ENCODE assay signal across 13 cellular contexts in the genomic region with DNA sequence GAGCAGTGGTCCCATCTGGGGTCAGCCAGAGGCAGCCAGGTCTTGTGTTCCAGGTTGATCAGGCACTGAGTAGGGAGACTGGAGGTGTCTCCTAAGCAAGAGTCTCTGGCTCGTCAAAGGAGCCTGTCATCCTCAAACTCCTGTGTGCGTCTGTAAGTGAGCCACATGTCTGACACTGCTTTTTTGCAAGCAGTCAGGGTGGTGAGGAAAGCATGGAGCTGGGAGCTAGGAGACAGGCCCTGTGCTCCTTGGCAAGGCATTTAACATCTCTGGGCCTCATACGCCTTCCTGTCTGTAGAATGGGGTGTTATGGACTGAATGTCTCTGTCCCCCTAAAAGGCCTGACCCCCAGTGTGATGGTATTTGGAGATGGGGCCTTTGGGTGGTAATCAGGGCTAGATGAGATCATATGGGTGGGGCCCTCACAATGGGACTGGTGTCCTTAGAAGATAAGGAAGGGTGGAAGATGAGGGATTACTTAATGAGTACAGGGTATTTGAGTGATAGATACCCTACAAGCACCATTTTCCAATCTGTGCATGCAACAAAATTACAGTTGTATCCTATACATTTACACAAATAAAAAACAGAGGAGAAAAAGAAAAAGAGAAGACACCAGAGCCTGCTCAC. TPM values are rescaled to one million over a fixed set of nuclear protein-coding genes. Genes with fewer than 3 reads are reported as not detected.
A peak's percentile ranks its signal among the peaks of the same experiment; 100 is the strongest.
DNase-seq lines count a peak whose midpoint lies in the region; ATAC-seq and TF ChIP-seq lines count a peak whose summit lies in the region.
"Had no signal": no experiment of that assay in that cellular context is flagged by ENCODE, and none has a peak within 500 bp of the region (broad histone marks: within the 10 kb centered on the region; RNA-seq: fewer than 3 reads in every experiment).

No MANE protein-coding gene starts in this region.

- H3K36me3 Mint-ChIP-seq in activated T-helper 1 cell treated with anti-CD3 and anti-CD28 coated beads, Interleukin-12 subunit alpha, Interleukin-12 subunit beta, Interleukin-2, Interleukin-4 antibody, amounts not matched to agents 30 ng/mL and 10 ng/mL and 1 ng/mL, durations not matched to agents 14 hours and 24 hours and 36 hours (ENCODE audit: low read depth), result peaks cover 14% of the 10 kb centered on the region
- H3K36me3 Mint-ChIP-seq in memory B cell, result peaks cover 18% of the 10 kb centered on the region

- H3K4me3 Mint-ChIP-seq in activated T-helper 1 cell treated with anti-CD3 and anti-CD28 coated beads, Interleukin-12 subunit alpha, Interleukin-12 subunit beta, Interleukin-2, Interleukin-4 antibody, amounts not matched to agents 30 ng/mL and 10 ng/mL and 1 ng/mL, durations not matched to agents 14 hours and 24 hours and 36 hours, result no peak overlapping the region
- no peak overlapping the region for H3K4me3 Mint-ChIP-seq in memory B cell
- H3K4me3 Mint-ChIP-seq: H9 had no signal

- H3K4me2 ChIP-seq in BLaER1 treated with 17β-estradiol and CSF1 and Interleukin-3, amounts not matched to agents 10 nM and 100 nM, result peak overlapping the region; percentile 65 to 95 (median 85)

- H3K9me3 Mint-ChIP-seq in activated T-helper 1 cell treated with anti-CD3 and anti-CD28 coated beads, Interleukin-12 subunit alpha, Interleukin-12 subunit beta, Interleukin-2, Interleukin-4 antibody, amounts not matched to agents 30 ng/mL and 10 ng/mL and 1 ng/mL, durations not matched to agents 14 hours and 24 hours and 36 hours, result no peaks in the 10 kb centered on the region
- no peaks in the 10 kb centered on the region for H3K9me3 Mint-ChIP-seq in memory B cell
- H3K9me3 Mint-ChIP-seq: H9 had no signal

- peaks cover 28 to 73% (median 59%) of the 10 kb centered on the region in 10 experiments for H3K4me1 ChIP-seq in BLaER1 treated with 17β-estradiol and CSF1 and Interleukin-3, amounts not matched to agents 10 nM and 100 nM
- 0 out of 2 replicates have a peak, but pooled peaks cover 3% of the 10 kb centered on the region for H3K4me1 ChIP-seq in BE2C

- H3K9me3 ChIP-seq in BLaER1 treated with 17β-estradiol and CSF1 and Interleukin-3, amounts not matched to agents 10 nM and 100 nM (replicated peaks in 1 of 11), result no peaks in the 10 kb centered on the region
- no peaks in the 10 kb centered on the region for H3K9me3 ChIP-seq in BE2C
- H3K9me3 ChIP-seq: upper lobe of left lung had no signal

- DNase-seq in CMK (ENCODE audit: low read depth) (peak; percentile 74), memory B cell (ENCODE audit: low spot score in 2 of 2) (no peak), BE2C (no peak)
- DNase-seq in activated T-helper 1 cell treated with anti-CD3 and anti-CD28 coated beads, Interleukin-12 subunit alpha, Interleukin-12 subunit beta, Interleukin-2, Interleukin-4 antibody, amounts not matched to agents 30 ng/mL and 10 ng/mL and 1 ng/mL, durations not matched to agents 14 hours and 24 hours and 36 hours (ENCODE audit: low spot score), result no peak
- DNase-seq: H9; NK-92 treated with Interleukin-12 subunit alpha and Interleukin-12 subunit beta, amount 100 ng/mL, for 24 hours; occipital lobe; SIG-M5; stimulated activated CD4-positive, alpha-beta T cell treated with anti-CD3 and anti-CD28 coated beads, Interleukin-4, amount 100 ng/mL, for 24 hours; upper lobe of left lung had no signal

- H3K36me3 ChIP-seq in BLaER1 treated with 17β-estradiol and CSF1 and Interleukin-3, amounts not matched to agents 10 nM and 100 nM, result peaks cover 0 to 25% (median 0%) of the 10 kb centered on the region in 11 experiments; a peak in 4 of 22 replicates
- H3K36me3 ChIP-seq in BE2C, result no peaks in the 10 kb centered on the region

- H3K27me3 ChIP-seq in BLaER1 treated with 17β-estradiol and CSF1 and Interleukin-3, amounts not matched to agents 10 nM and 100 nM, result no peaks in the 10 kb centered on the region
- H3K27me3 ChIP-seq in BE2C, result no peaks in the 10 kb centered on the region
- H3K27me3 ChIP-seq: upper lobe of left lung had no signal

- no peak for TF ChIP-seq CTCF in BE2C (IDR thresholded peaks at IDR 0.05; ENCODE audit: low read depth, low read length)

- peak overlapping the region; percentile 66 for H3K27ac Mint-ChIP-seq in activated T-helper 1 cell treated with anti-CD3 and anti-CD28 coated beads, Interleukin-12 subunit alpha, Interleukin-12 subunit beta, Interleukin-2, Interleukin-4 antibody, amounts not matched to agents 30 ng/mL and 10 ng/mL and 1 ng/mL, durations not matched to agents 14 hours and 24 hours and 36 hours
- peak overlapping the region; percentile 49 for H3K27ac Mint-ChIP-seq in memory B cell

- ATAC-seq in memory B cell (ENCODE audit: low read depth), result no peak
- ATAC-seq in HG02763 (IDR thresholded peaks at IDR 0.05; ENCODE audit: unreplicated experiment), result no peak
- ATAC-seq in HG03460 (IDR thresholded peaks at IDR 0.05; ENCODE audit: unreplicated experiment), result no peak

- H3K27ac ChIP-seq in BLaER1 treated with 17β-estradiol and CSF1 and Interleukin-3, amounts not matched to agents 10 nM and 100 nM, result peak overlapping the region in 10 of 11 experiments; percentile 46 to 84 (median 76); a peak in 19 of 22 replicates

- peaks cover 0 to 14% (median 0%) of the 10 kb centered on the region in 11 experiments; a peak in 3 of 22 replicates for H4K20me1 ChIP-seq in BLaER1 treated with 17β-estradiol and CSF1 and Interleukin-3, amounts not matched to agents 10 nM and 100 nM

- intact Hi-C loops in activated T-helper 1 cell treated with anti-CD3 and anti-CD28 coated beads, Interleukin-12 subunit alpha, Interleukin-12 subunit beta, Interleukin-2, Interleukin-4 antibody, amounts not matched to agents 30 ng/mL and 10 ng/mL and 1 ng/mL, durations not matched to agents 14 hours and 24 hours and 36 hours (cut with micrococcal nuclease), result no loop called here

- H3K9ac ChIP-seq in BLaER1 treated with 17β-estradiol and CSF1 and Interleukin-3, amounts not matched to agents 10 nM and 100 nM, result peak overlapping the region in 9 of 11 experiments; percentile 38 to 73 (median 64); a peak in 17 of 22 replicates

- peak overlapping the region in 5 of 10 experiments; percentile 7 to 25 (median 12); a peak in 3 of 20 replicates for H3K4me3 ChIP-seq in BLaER1 treated with 17β-estradiol and CSF1 and Interleukin-3, amounts not matched to agents 10 nM and 100 nM
- no peak overlapping the region for H3K4me3 ChIP-seq in BE2C (ENCODE audit: low read depth, low read length)
- H3K4me3 ChIP-seq: upper lobe of left lung had no signal

- no peaks in the 10 kb centered on the region for H3K27me3 Mint-ChIP-seq in activated T-helper 1 cell treated with anti-CD3 and anti-CD28 coated beads, Interleukin-12 subunit alpha, Interleukin-12 subunit beta, Interleukin-2, Interleukin-4 antibody, amounts not matched to agents 30 ng/mL and 10 ng/mL and 1 ng/mL, durations not matched to agents 14 hours and 24 hours and 36 hours (ENCODE audit: insufficient read depth)
- no peaks in the 10 kb centered on the region for H3K27me3 Mint-ChIP-seq in memory B cell

- H3K4me1 Mint-ChIP-seq in activated T-helper 1 cell treated with anti-CD3 and anti-CD28 coated beads, Interleukin-12 subunit alpha, Interleukin-12 subunit beta, Interleukin-2, Interleukin-4 antibody, amounts not matched to agents 30 ng/mL and 10 ng/mL and 1 ng/mL, durations not matched to agents 14 hours and 24 hours and 36 hours (ENCODE audit: low read depth), result peaks cover 19% of the 10 kb centered on the region
- H3K4me1 Mint-ChIP-seq in memory B cell, result peaks cover 10% of the 10 kb centered on the region

RNA-seq across cellular contexts. Expression of a gene that starts 53.0 kb away (rescaled TPM):
- 154 and 155 TPM in 2 replicates for total RNA-seq in activated T-helper 1 cell treated with anti-CD3 and anti-CD28 coated beads, Interleukin-12 subunit alpha, Interleukin-12 subunit beta, Interleukin-2, Interleukin-4 antibody, amounts not matched to agents 30 ng/mL and 10 ng/mL and 1 ng/mL, durations not matched to agents 14 hours and 24 hours and 36 hours
- 558 TPM for polyA plus RNA-seq in BE2C (2012; ENCODE audit: insufficient read depth, insufficient read length, low read depth)

RNA-seq across cellular contexts. Expression of a gene that starts 58.5 kb away (rescaled TPM):
- 18.0 and 22.1 TPM in 2 replicates for total RNA-seq in activated T-helper 1 cell treated with anti-CD3 and anti-CD28 coated beads, Interleukin-12 subunit alpha, Interleukin-12 subunit beta, Interleukin-2, Interleukin-4 antibody, amounts not matched to agents 30 ng/mL and 10 ng/mL and 1 ng/mL, durations not matched to agents 14 hours and 24 hours and 36 hours
- 71.8 TPM for polyA plus RNA-seq in BE2C (2012; ENCODE audit: insufficient read depth, insufficient read length, low read depth)
